ENCODE assay signal across 1 cellular context in the genomic region with DNA sequence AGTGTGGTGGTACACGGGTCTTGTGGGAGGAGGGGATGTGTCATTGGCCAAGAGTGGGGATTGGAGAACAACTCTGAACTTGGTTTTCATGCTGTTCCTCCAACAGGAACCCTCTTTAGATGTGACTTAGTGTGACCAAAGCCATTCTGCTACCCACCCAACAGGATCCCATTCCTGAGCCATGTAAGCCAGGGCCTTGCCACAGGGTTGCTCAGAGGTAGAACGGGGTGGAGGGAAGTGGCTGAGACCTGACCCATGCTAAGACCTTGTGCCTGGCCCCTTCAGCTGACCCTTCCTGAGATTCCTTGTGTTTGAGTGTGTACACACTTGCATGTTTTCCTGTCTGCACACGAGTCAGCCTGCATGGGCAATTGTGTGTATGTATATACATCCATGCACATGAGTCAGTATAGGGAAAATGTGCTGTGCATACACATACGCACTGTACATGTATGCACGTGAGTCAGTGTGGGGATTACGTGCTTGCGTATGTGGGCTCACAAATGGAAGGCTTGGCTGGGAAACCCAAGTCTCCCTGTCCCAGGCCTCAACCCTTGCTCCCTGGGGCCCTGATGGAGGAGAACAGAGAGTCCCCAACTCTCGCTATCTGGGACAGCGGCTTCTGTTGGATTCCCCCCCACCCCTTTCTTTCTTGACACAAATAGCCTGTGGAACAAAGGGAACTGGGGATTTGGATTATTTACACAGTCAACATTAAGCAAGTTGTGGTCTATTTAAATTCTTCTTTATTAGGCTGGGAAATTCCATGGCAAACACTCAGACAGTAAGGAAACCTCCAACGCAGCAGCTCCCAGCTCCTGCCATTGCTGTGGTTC.
TF ChIP-seq lines count a peak whose summit lies in the region.

No MANE protein-coding gene starts in this region.

TF ChIP-seq in IMR-90, 13 proteins besides CTCF, POLR2A, EP300 and RAD21:
- TF ChIP-seq CHD1 (IDR thresholded peaks at IDR 0.05; ENCODE audit: low read depth, low read length): no peak
- TF ChIP-seq SMC3 (IDR thresholded peaks at IDR 0.05; ENCODE audit: low read depth, low read length): no peak
- no peak for TF ChIP-seq FOS (IDR thresholded peaks at IDR 0.05; ENCODE audit: low read depth, low read length)
